Comparison of ENCODE assay signal across 8 cellular contexts in genomic region chr9:70420267-70421019, GRCh38. TPM values are rescaled to one million over a fixed set of nuclear protein-coding genes. Genes with fewer than 3 reads are reported as not detected.
DNase-seq lines count a peak whose midpoint lies in the region; ATAC-seq, FAIRE-seq and TF ChIP-seq lines count a peak whose summit lies in the region.

No MANE protein-coding gene starts in this region.

- H3K9me2 ChIP-seq in MM.1S (replicated peaks; ENCODE audit: insufficient read depth, low read length): no peaks in the 10 kb centered on the region

- in situ Hi-C loops in SK-MEL-5 (cut with HindIII; ENCODE audit: low pct_unique_long_range_greater_than_20kb, low sequenced_read_pairs): no loop called here

- FAIRE-seq in astrocyte (lab: Jason Lieb, UNC): no peak

- H3K27me3 ChIP-seq in MM.1S (replicated peaks; ENCODE audit: insufficient read depth, low read length) (no peaks in the 10 kb centered on the region), astrocyte (ENCODE audit: insufficient read depth, low read length) (no peaks in the 10 kb centered on the region), right cardiac atrium (ENCODE audit: control insufficient read depth, insufficient read depth) (no peaks in the 10 kb centered on the region), prostate gland (replicated peaks; ENCODE audit: insufficient read depth) (no peaks in the 10 kb centered on the region)

- peak overlapping the region; percentile 84 for H3K4me3 Mint-ChIP-seq in astrocyte (ENCODE audit: unreplicated experiment)

- H3K27ac Mint-ChIP-seq in astrocyte (ENCODE audit: unreplicated experiment): peak overlapping the region; percentile 95

- no peaks in the 10 kb centered on the region for H3K36me3 Mint-ChIP-seq in astrocyte (ENCODE audit: low read depth, unreplicated experiment)

- peaks cover 11% of the 10 kb centered on the region for H3K27me3 Mint-ChIP-seq in astrocyte (ENCODE audit: low read depth, unreplicated experiment)

- peaks cover 35% of the 10 kb centered on the region for H3F3A ChIP-seq in MM.1S (ENCODE audit: insufficient read depth, low read length)

- peak overlapping the region; percentile 99 for H3K4me2 ChIP-seq in MM.1S (ENCODE audit: low read depth, low read length)
- H3K4me2 ChIP-seq in astrocyte (ENCODE audit: low read length): peak overlapping the region; percentile 95

- TF ChIP-seq CTCF in MM.1S (IDR thresholded peaks at IDR 0.05; ENCODE audit: low read length) (no peak), astrocyte (IDR thresholded peaks at IDR 0.05; ENCODE audit: insufficient read depth, low read depth, low read length) (no peak), prostate gland (IDR thresholded peaks at IDR 0.05) (peak in 1 of 4 experiments; percentile 12)

- intact Hi-C loops in right cardiac atrium (cut with DNase I) (loop anchor here (2.0 to 5.0 kb wide), 8 partner anchors 47 to 182 kb away; no protein-coding TSS in a partner anchor), prostate gland (cut with DNase I) (loop anchor here (2.0 kb wide), 1 partner anchor 60 kb away; no protein-coding TSS in a partner anchor)

- H3K4me3 ChIP-seq in MM.1S (ENCODE audit: low read length) (peak overlapping the region; percentile 83), astrocyte (ENCODE audit: insufficient read depth, low read depth, low read length) (peak overlapping the region; percentile 55), right cardiac atrium (ENCODE audit: low read length) (peak overlapping the region; percentile 36), prostate gland (peak overlapping the region; percentile 30 to 48)

- H3K36me3 ChIP-seq in MM.1S (replicated peaks; ENCODE audit: insufficient read depth, low read length) (no peaks in the 10 kb centered on the region), astrocyte (ENCODE audit: insufficient read depth, low read length) (no peaks in the 10 kb centered on the region), prostate gland (no peaks in the 10 kb centered on the region)

- ATAC-seq in GM21825 (IDR thresholded peaks at IDR 0.05; ENCODE audit: unreplicated experiment): peak; percentile 22
- peak; percentile 75 to 79 for ATAC-seq in right cardiac atrium

- H3K79me2 ChIP-seq in MM.1S (ENCODE audit: low read length) (no peaks in the 10 kb centered on the region), astrocyte (ENCODE audit: insufficient read depth, low read length) (no peaks in the 10 kb centered on the region)

- TF ChIP-seq POLR2A in prostate gland (IDR thresholded peaks at IDR 0.05): peak; percentile 81

- H2AFZ ChIP-seq in MM.1S (ENCODE audit: low read length) (peak overlapping the region; percentile 57), astrocyte (ENCODE audit: low read depth, low read length) (peak overlapping the region; percentile 45)

- H3K4me1 ChIP-seq in MM.1S (ENCODE audit: low read length) (peaks cover 6% of the 10 kb centered on the region), astrocyte (ENCODE audit: insufficient read depth, low read length) (peaks cover 27% of the 10 kb centered on the region), right cardiac atrium (ENCODE audit: control insufficient read depth, insufficient read depth, low read length) (peaks cover 12% of the 10 kb centered on the region), prostate gland (replicated peaks) (peaks cover 19% of the 10 kb centered on the region)

- DNase-seq in EH (ENCODE audit: low read depth) (peak; percentile 94), MM.1S (peak; percentile 38), SK-MEL-5 (ENCODE audit: low read depth, low spot score) (peak; percentile 81), astrocyte (ENCODE audit: low read depth) (peak; percentile 72), right cardiac atrium (peak; percentile 95 to 97 (median 97)), prostate gland (ENCODE audit: low spot score) (peak; percentile 96), T1000 (lab: John Stamatoyannopoulos, UW) (no peak)

- H3K9me3 Mint-ChIP-seq in astrocyte (ENCODE audit: unreplicated experiment): peaks cover 4% of the 10 kb centered on the region

- peak overlapping the region; percentile 96 for H3K9ac ChIP-seq in MM.1S (ENCODE audit: low read length)
- H3K9ac ChIP-seq in astrocyte (ENCODE audit: low read length): peak overlapping the region; percentile 98

- H3K4me1 Mint-ChIP-seq in astrocyte (ENCODE audit: low read depth, unreplicated experiment): peaks cover 19% of the 10 kb centered on the region

- H4K20me1 ChIP-seq in MM.1S (ENCODE audit: insufficient read depth, low read length) (no peaks in the 10 kb centered on the region), astrocyte (ENCODE audit: insufficient read depth, low read length) (no peaks in the 10 kb centered on the region)

- H3K27ac ChIP-seq in MM.1S (ENCODE audit: low read length): peak overlapping the region; percentile 99
- peak overlapping the region; percentile 99 for H3K27ac ChIP-seq in astrocyte (ENCODE audit: low read depth, low read length)
- peak overlapping the region; percentile 97 for H3K27ac ChIP-seq in right cardiac atrium (ENCODE audit: low read length)
- H3K27ac ChIP-seq in prostate gland: peak overlapping the region; percentile 100

- H3K9me3 ChIP-seq in MM.1S (replicated peaks; ENCODE audit: insufficient read depth, low read length) (no peaks in the 10 kb centered on the region), astrocyte (ENCODE audit: insufficient read depth, low read depth, low read length) (no peaks in the 10 kb centered on the region), right cardiac atrium (ENCODE audit: control insufficient read depth, low read length) (no peaks in the 10 kb centered on the region), prostate gland (no peaks in the 10 kb centered on the region)

- WGBS in right cardiac atrium: under 1% methylated on average over 45 of the region's 45 CpGs
- under 1% methylated on average over 45 of the region's 45 CpGs for WGBS in prostate gland

RNA-seq across cellular contexts. Expression of gene KLF9, which starts 6.0 kb away (rescaled TPM):
- 42.7 and 43.1 TPM in 2 replicates for total RNA-seq in SK-MEL-5 (2014; rRNA removed; shearing (Covaris generic))
- polyA plus RNA-seq in SK-MEL-5 (2015; cell fraction: cytosol; rRNA removed): 75.5 and 93.3 TPM in 2 replicates
- polyA plus RNA-seq in SK-MEL-5 (2015; cell fraction: nucleus; rRNA removed): 50.7 and 61.4 TPM in 2 replicates
- total RNA-seq in astrocyte: 4.7 and 4.9 TPM in 2 replicates
- total RNA-seq in right cardiac atrium: 10 to 100 TPM; 59.3 to 76.6 (median 72.6) TPM
- 39.5 TPM for polyA plus RNA-seq in right cardiac atrium
- 100 to 1,000 TPM in 1 of 2 donors, 10 to 100 TPM in 1; 82.9 to 129 TPM for total RNA-seq in prostate gland
